Comparison of ENCODE assay signal across 8 cellular contexts in the genomic region with DNA sequence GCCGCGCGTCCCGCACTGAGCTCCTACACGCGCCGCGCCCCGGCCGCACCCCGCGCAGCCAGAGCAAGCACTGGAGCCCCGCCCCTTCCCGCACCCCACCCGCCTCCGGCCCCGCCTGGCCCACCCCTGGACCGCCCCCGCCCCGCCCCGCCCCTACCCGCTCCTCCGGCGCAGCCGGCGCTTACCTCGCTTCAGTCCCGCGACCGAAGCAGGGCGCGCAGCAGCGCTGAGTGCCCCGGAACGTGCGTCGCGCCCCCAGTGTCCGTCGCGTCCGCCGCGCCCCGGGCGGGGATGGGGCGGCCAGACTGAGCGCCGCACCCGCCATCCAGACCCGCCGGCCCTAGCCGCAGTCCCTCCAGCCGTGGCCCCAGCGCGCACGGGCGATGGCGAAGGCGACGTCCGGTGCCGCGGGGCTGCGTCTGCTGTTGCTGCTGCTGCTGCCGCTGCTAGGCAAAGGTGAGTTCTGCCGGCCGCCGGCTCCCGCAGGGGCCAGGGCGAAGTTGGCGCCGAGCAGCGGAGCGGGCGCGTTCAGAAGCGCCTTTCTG. TPM values are rescaled to one million over a fixed set of nuclear protein-coding genes. Genes with fewer than 3 reads are reported as not detected.
DNase-seq lines count a peak whose midpoint lies in the region; ATAC-seq, FAIRE-seq and TF ChIP-seq lines count a peak whose summit lies in the region.

Gene RET (plus strand): TSS at position 194 of the 545 bp plus-strand sequence. CDS start 190 bp downstream, at position 384.

- no peak for ATAC-seq in CD8-positive, alpha-beta T cell
- ATAC-seq in HepG2: no peak
- no peak for ATAC-seq in HG02623 (IDR thresholded peaks at IDR 0.05; ENCODE audit: unreplicated experiment)

- no peaks in the 10 kb centered on the region for H3K9me3 Mint-ChIP-seq in CD8-positive, alpha-beta T cell

- no peak for TF ChIP-seq POLR2A in HepG2 (IDR thresholded peaks at IDR 0.05; ENCODE audit: insufficient read depth in 1 of 2, low read depth in 2 of 2, low read length in 2 of 2)

- no peaks in the 10 kb centered on the region for H3K4me1 ChIP-seq in CD8-positive, alpha-beta T cell (ENCODE audit: insufficient read depth, low read length)
- H3K4me1 ChIP-seq in HUES64 (ENCODE audit: insufficient read depth, low read length) (peaks cover 7% of the 10 kb centered on the region), HepG2 (ENCODE audit: insufficient read depth, low read length) (no peaks in the 10 kb centered on the region), thymus (ENCODE audit: control insufficient read depth, insufficient read depth, low read length) (no peaks in the 10 kb centered on the region)

- peak within 1 kb of the TSS; percentile 7; the same call in 1 of the 2 replicates for H3K4me2 ChIP-seq in HepG2 (ENCODE audit: low read depth, low read length)

- no TSS peak for BruUV-seq in HepG2 (replicated peaks; lab: Mats Ljungman, UMichigan)

- peak within 1 kb of the TSS; percentile 36; the same call in 1 of the 2 replicates for H3K9ac ChIP-seq in HUES64 (ENCODE audit: low read depth, low read length)
- no peak within 1 kb of the TSS for H3K9ac ChIP-seq in HepG2 (ENCODE audit: insufficient read depth, low read depth, low read length)

- no peak within 1 kb of the TSS for H3K27ac Mint-ChIP-seq in CD8-positive, alpha-beta T cell

- no peaks in the 10 kb centered on the region for H3K36me3 ChIP-seq in CD8-positive, alpha-beta T cell (ENCODE audit: insufficient read depth, low read length)
- H3K36me3 ChIP-seq in HUES64 (ENCODE audit: insufficient read depth, low read length) (no peaks in the 10 kb centered on the region), bronchial epithelial cell (ENCODE audit: control insufficient read depth, insufficient read depth, low read length) (no peaks in the 10 kb centered on the region), HepG2 (replicated peaks in 1 of 2; ENCODE audit: control insufficient read depth in 1 of 2, insufficient read depth in 2 of 2, low read length in 2 of 2) (no peaks in the 10 kb centered on the region), thymus (ENCODE audit: control insufficient read depth, insufficient read depth) (no peaks in the 10 kb centered on the region)

- POLR2A ChIA-PET in CD8-positive, alpha-beta T cell (lab: Charles Lee): no interaction called here
- POLR2A ChIA-PET in HepG2 (lab: Yijun Ruan, JAX): no interaction called here

- peak within 1 kb of the TSS; percentile 50 for H3K4me3 Mint-ChIP-seq in CD8-positive, alpha-beta T cell

- CTCF ChIA-PET in CD8-positive, alpha-beta T cell (lab: Charles Lee): no interaction called here
- CTCF ChIA-PET in HepG2 (lab: Yijun Ruan, JAX; ENCODE audit: low intra/inter-chr PET ratio, low total read pairs): no interaction called here

- no peak within 1 kb of the TSS for H2AFZ ChIP-seq in HepG2 (ENCODE audit: low read length)

- TF ChIP-seq EP300 in HepG2 (IDR thresholded peaks at IDR 0.05; ENCODE audit: low read depth in 2 of 2, low read length in 2 of 2) (no peak), HepG2 (CRISPR knock-in tag; IDR thresholded peaks at IDR 0.05; ENCODE audit: borderline replicate concordance) (no peak)

- intact Hi-C loops in CD8-positive, alpha-beta T cell (cut with DNase I, micrococcal nuclease): no loop called here
- intact Hi-C loops in HepG2 (cut with micrococcal nuclease; ENCODE audit: unreplicated experiment): loop anchor here (2.0 kb wide), 1 partner anchor 22 kb away; no protein-coding TSS in a partner anchor

- H3K36me3 Mint-ChIP-seq in CD8-positive, alpha-beta T cell: no peaks in the 10 kb centered on the region

- in situ Hi-C loops in HepG2 (cut with HindIII; ENCODE audit: extremely low pct_ligation_motif_present, low pct_unique_long_range_greater_than_20kb): no loop called here

- FAIRE-seq in bronchial epithelial cell (lab: Jason Lieb, UNC) (no peak), HepG2 (lab: Jason Lieb, UNC) (no peak)

- no peaks in the 10 kb centered on the region for H3K9me3 ChIP-seq in CD8-positive, alpha-beta T cell (ENCODE audit: low read length)
- H3K9me3 ChIP-seq in HUES64 (ENCODE audit: insufficient read depth, low read depth, low read length): no peaks in the 10 kb centered on the region
- no peaks in the 10 kb centered on the region for H3K9me3 ChIP-seq in HepG2 (ENCODE audit: low read length)
- no peaks in the 10 kb centered on the region for H3K9me3 ChIP-seq in thymus (ENCODE audit: control insufficient read depth)

- no peak for TF ChIP-seq RAD21 in HepG2 (CRISPR knock-in tag; IDR thresholded peaks at IDR 0.05)

- peaks cover 39% of the 10 kb centered on the region for H3K27me3 Mint-ChIP-seq in CD8-positive, alpha-beta T cell (ENCODE audit: low read depth)

- H3K27ac ChIP-seq in CD8-positive, alpha-beta T cell (ENCODE audit: low read depth, low read length): no peak within 1 kb of the TSS
- no peak within 1 kb of the TSS for H3K27ac ChIP-seq in HUES64 (ENCODE audit: low read depth, low read length)
- H3K27ac ChIP-seq in HepG2 (ENCODE audit: extremely low read length, insufficient read depth, low read length): no peak within 1 kb of the TSS
- H3K27ac ChIP-seq in thymus (ENCODE audit: low read depth): no peak within 1 kb of the TSS

- no peaks in the 10 kb centered on the region for H3K79me2 ChIP-seq in HepG2 (ENCODE audit: insufficient read depth, low read length)

- peaks cover 5% of the 10 kb centered on the region for H3K27me3 ChIP-seq in CD8-positive, alpha-beta T cell (ENCODE audit: insufficient read depth, low read length)
- H3K27me3 ChIP-seq in HUES64 (ENCODE audit: insufficient read depth, low read length) (peaks cover 45% of the 10 kb centered on the region), bronchial epithelial cell (ENCODE audit: control insufficient read depth, insufficient read depth, low read length) (peaks cover 9% of the 10 kb centered on the region), HepG2 (ENCODE audit: control insufficient read depth in 1 of 2, insufficient read depth in 2 of 2, low read length in 2 of 2) (peaks cover 9 to 45% of the 10 kb centered on the region in 2 experiments; a peak in 4 of 5 replicates), thymus (ENCODE audit: control insufficient read depth, insufficient read depth) (peaks cover 35% of the 10 kb centered on the region)

- WGBS in HUES64: under 1% methylated on average over 69 of the region's 78 CpGs
- WGBS in HepG2 (ENCODE audit: low lambda C conversion rate): 26% methylated on average over 16 of the region's 78 CpGs
- WGBS in thymus: under 1% methylated on average over 78 of the region's 78 CpGs

- DNase-seq in CD8-positive, alpha-beta T cell: no peak
- peak; percentile 3 for DNase-seq in bronchial epithelial cell (ENCODE audit: low read depth)
- DNase-seq in HepG2 (ENCODE audit: low spot score): no peak
- no peak for DNase-seq in middle frontal gyrus (ENCODE audit: extremely low spot score, low spot score)
- DNase-seq in activated CD8-positive, alpha-beta memory T cell treated with anti-CD3 and anti-CD28 coated beads, Interleukin-2, amount 50 U/mL, for 48 hours: no peak

- H4K20me1 ChIP-seq in HepG2 (ENCODE audit: insufficient read depth, low read length): no peaks in the 10 kb centered on the region

- no peak within 1 kb of the TSS for H3K4me3 ChIP-seq in CD8-positive, alpha-beta T cell (ENCODE audit: low read depth, low read length)
- H3K4me3 ChIP-seq in HUES64 (ENCODE audit: low read length) (peak within 1 kb of the TSS; percentile 64), bronchial epithelial cell (ENCODE audit: low read depth, low read length) (peak within 1 kb of the TSS; percentile 12), HepG2 (replicated peaks in 1 of 3; ENCODE audit: insufficient read depth in 1 of 3, low read depth in 2 of 3, low read length in 3 of 3) (no peak within 1 kb of the TSS), thymus (ENCODE audit: low read length) (peak within 1 kb of the TSS; percentile 29)

- no peak for TF ChIP-seq CTCF in CD8-positive, alpha-beta T cell (IDR thresholded peaks at IDR 0.05)
- TF ChIP-seq CTCF in bronchial epithelial cell (IDR thresholded peaks at IDR 0.05; ENCODE audit: insufficient read depth, low read length, severe bottlenecking): no peak
- no peak for TF ChIP-seq CTCF in HepG2 (CRISPR knock-in tag; IDR thresholded peaks at IDR 0.05)

- H3K4me1 Mint-ChIP-seq in CD8-positive, alpha-beta T cell (ENCODE audit: low read depth): peaks cover 7% of the 10 kb centered on the region

TF ChIP-seq in HepG2, 621 proteins besides CTCF, POLR2A, EP300 and RAD21 (continues in another document):
- TF ChIP-seq ZNF414 (CRISPR knock-in tag; IDR thresholded peaks at IDR 0.05): no peak

RNA-seq across cellular contexts. Expression of gene RET, which starts in this region (rescaled TPM):
- total RNA-seq in CD8-positive, alpha-beta T cell: not detected
- polyA plus RNA-seq in HUES64 (2013, experiment 1 of 2): 7.1 TPM
- polyA plus RNA-seq in HUES64 (2013, experiment 2 of 2): 6.7 TPM
- total RNA-seq in bronchial epithelial cell: 0.26 and 0.53 TPM in 2 replicates
- 0.02 TPM in 1 of 2 replicates, not detected in the other for total RNA-seq in HepG2 (2016; rRNA removed; fragmentation: Illumina TruSeq; extraction: Trizol)
- not detected in 2 replicates for total RNA-seq in HepG2 (2016; cell fraction: cytosol; rRNA removed; fragmentation: Illumina TruSeq; extraction: Trizol; ENCODE audit: low read depth)
- total RNA-seq in HepG2 (2016; cell fraction: insoluble cytoplasmic fraction; rRNA removed; fragmentation: Illumina TruSeq; extraction: Trizol): not detected in 2 replicates
- total RNA-seq in HepG2 (2016; cell fraction: membrane; rRNA removed; fragmentation: Illumina TruSeq; extraction: Trizol): not detected in 2 replicates
- not detected in 2 replicates for total RNA-seq in HepG2 (2016; cell fraction: nucleus; rRNA removed; fragmentation: Illumina TruSeq; extraction: Trizol)
- polyA plus RNA-seq in HepG2 (2011; rRNA removed): not detected in 2 replicates
- not detected in 2 replicates for polyA plus RNA-seq in HepG2 (2011; cell fraction: cytosol; rRNA removed)
- polyA plus RNA-seq in HepG2 (2011; cell fraction: nucleus; rRNA removed): not detected in 2 replicates
- 0.03 TPM in 1 of 2 replicates, not detected in the other for polyA plus RNA-seq in HepG2 (2012)
- polyA plus RNA-seq in HepG2 (2016; cell fraction: cytosol; fragmentation: Illumina TruSeq; extraction: Trizol; ENCODE audit: low read depth): not detected in 2 replicates
- not detected in 2 replicates for polyA plus RNA-seq in HepG2 (2016; cell fraction: insoluble cytoplasmic fraction; fragmentation: Illumina TruSeq; extraction: Trizol; ENCODE audit: low read depth)
- polyA plus RNA-seq in HepG2 (2016; cell fraction: membrane; fragmentation: Illumina TruSeq; extraction: Trizol; ENCODE audit: low read depth): not detected in 2 replicates
- polyA plus RNA-seq in HepG2 (2016; cell fraction: nucleus; fragmentation: Illumina TruSeq; extraction: Trizol; ENCODE audit: insufficient read depth, low read depth): not detected in 2 replicates
- 0.04 TPM in 1 of 2 replicates, not detected in the other for polyA minus RNA-seq in HepG2 (2011; rRNA and poly(A)+ RNA removed; ENCODE audit: low replicate concordance)
- not detected in 2 replicates for polyA minus RNA-seq in HepG2 (2011; cell fraction: cytosol; rRNA and poly(A)+ RNA removed)
- polyA minus RNA-seq in HepG2 (2011; cell fraction: nucleus; rRNA and poly(A)+ RNA removed): not detected in 2 replicates
- 0.37 TPM for polyA plus RNA-seq in thymus

Comparison
In these comparisons a context has a peak if more than half of its experiments do, and no peak if none do; other contexts are left out.
1. Peak in DNase-seq and H3K4me3 ChIP-seq in bronchial epithelial cell; RNA of the gene not detected or under 1 TPM.
2. H3K4me3 ChIP-seq: peak in HUES64 (single experiment) and thymus (single experiment); none in CD8-positive, alpha-beta T cell (single experiment) and HepG2 (0 of 3).